Comparison of ENCODE assay signal across 14 cellular contexts in the genomic region with DNA sequence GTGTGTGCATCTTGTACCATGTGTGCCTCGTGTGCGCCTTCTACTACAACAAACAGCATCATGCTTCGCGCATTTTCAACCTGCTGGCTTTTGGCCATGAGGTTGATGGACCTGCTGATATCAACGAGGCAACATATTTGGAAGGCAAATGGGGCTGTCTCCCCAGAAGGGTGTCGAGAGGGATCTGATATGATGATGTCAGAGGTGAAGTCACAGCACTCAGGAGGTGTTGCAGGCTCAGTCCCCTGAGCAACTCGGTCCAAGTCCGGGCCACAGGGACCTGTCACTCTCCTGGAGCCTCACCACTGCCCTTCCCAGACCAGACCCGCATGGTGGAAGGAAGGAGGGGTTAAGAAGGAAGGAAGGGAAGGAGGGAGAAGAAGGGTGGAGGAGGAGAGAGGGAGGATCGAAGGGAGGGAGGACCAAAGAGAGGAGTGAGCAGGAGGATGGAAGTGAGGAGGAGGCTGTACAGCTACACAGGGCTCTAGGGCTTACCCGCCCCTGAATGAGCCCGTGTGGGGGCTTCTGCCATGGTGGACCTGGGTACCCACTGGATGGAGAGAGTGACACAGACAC. TPM values are rescaled to one million over a fixed set of nuclear protein-coding genes. Genes with fewer than 3 reads are reported as not detected.
DNase-seq lines count a peak whose midpoint lies in the region; ATAC-seq and TF ChIP-seq lines count a peak whose summit lies in the region.
"Had no signal": no experiment of that assay in that cellular context is flagged by ENCODE, and none has a peak within 500 bp of the region (broad histone marks: within the 10 kb centered on the region; RNA-seq: fewer than 3 reads in every experiment).

No MANE protein-coding gene starts in this region.

- no peaks in the 10 kb centered on the region for H3K27me3 ChIP-seq in lower lobe of right lung (ENCODE audit: low read depth)
- no peaks in the 10 kb centered on the region for H3K27me3 ChIP-seq in tibial nerve
- H3K27me3 ChIP-seq: neutrophil had no signal

- peak overlapping the region; percentile 68 for H3K27ac Mint-ChIP-seq in activated naive CD8-positive, alpha-beta T cell
- no peak overlapping the region for H3K27ac Mint-ChIP-seq in activated naive CD8-positive, alpha-beta T cell treated with anti-CD3 and anti-CD28 coated beads, Interleukin-2, amount 50 U/mL, for 24 hours
- H3K27ac Mint-ChIP-seq in activated T-helper 17 cell treated with anti-CD3 and anti-CD28 coated beads, Interleukin-2, amount 50 U/mL, for 72 hours, result peak overlapping the region; percentile 42
- H3K27ac Mint-ChIP-seq: activated CD4-positive, alpha-beta T cell treated with anti-CD3 and anti-CD28 coated beads for 36 hours had no signal

- ATAC-seq in activated naive CD8-positive, alpha-beta T cell treated with anti-CD3 and anti-CD28 coated beads, Interleukin-2, amount 50 U/mL, for 24 hours, result no peak
- no peak for ATAC-seq in activated T-helper 17 cell treated with anti-CD3 and anti-CD28 coated beads, Interleukin-2, amount 50 U/mL, for 72 hours (replicated peaks)
- ATAC-seq in lower lobe of right lung, result no peak
- ATAC-seq in HG02588 (IDR thresholded peaks at IDR 0.05; ENCODE audit: unreplicated experiment), result no peak

- H3K4me1 ChIP-seq in lower lobe of right lung (peaks cover 10% of the 10 kb centered on the region), tibial nerve (peaks cover 0 to 33% (median 2%) of the 10 kb centered on the region in 4 donors)

- H3K36me3 ChIP-seq in lower lobe of right lung (peaks cover 53% of the 10 kb centered on the region), tibial nerve (peaks cover 0 to 68% (median 2%) of the 10 kb centered on the region in 3 donors)

- DNase-seq in activated naive CD8-positive, alpha-beta T cell treated with anti-CD3 and anti-CD28 coated beads, Interleukin-2, amount 50 U/mL, for 24 hours, result no peak
- DNase-seq in lower lobe of right lung (peak; percentile 28), tibial nerve (ENCODE audit: low spot score in 2 of 2) (no peak), DMS53 treated with DMSO at 0.1 percent for 48 hours (lab: John Stamatoyannopoulos, UW; ENCODE audit: unreplicated experiment) (no peak), middle frontal gyrus (ENCODE audit: extremely low spot score, low spot score) (no peak)
- DNase-seq: activated T-cell treated with anti-CD3 and anti-CD28 coated beads, Interleukin-2, amount 50 U/mL, for 48 hours; NCI-H1436 treated with DMSO at 0.1 percent for 48 hours; stimulated activated naive CD4-positive, alpha-beta T cell had no signal

- WGBS in tibial nerve, 2 donors, result 87 to 90% methylated on average over 12 of the region's 12 CpGs

- no peaks in the 10 kb centered on the region for H3K9me3 Mint-ChIP-seq in activated naive CD8-positive, alpha-beta T cell (ENCODE audit: low read depth)
- no peaks in the 10 kb centered on the region for H3K9me3 Mint-ChIP-seq in activated naive CD8-positive, alpha-beta T cell treated with anti-CD3 and anti-CD28 coated beads, Interleukin-2, amount 50 U/mL, for 24 hours
- H3K9me3 Mint-ChIP-seq in activated T-helper 17 cell treated with anti-CD3 and anti-CD28 coated beads, Interleukin-2, amount 50 U/mL, for 72 hours, result no peaks in the 10 kb centered on the region

- peaks cover 7% of the 10 kb centered on the region for H3K36me3 Mint-ChIP-seq in activated naive CD8-positive, alpha-beta T cell
- H3K36me3 Mint-ChIP-seq in activated naive CD8-positive, alpha-beta T cell treated with anti-CD3 and anti-CD28 coated beads, Interleukin-2, amount 50 U/mL, for 24 hours (ENCODE audit: low read depth), result peaks cover 17% of the 10 kb centered on the region
- H3K36me3 Mint-ChIP-seq in activated T-helper 17 cell treated with anti-CD3 and anti-CD28 coated beads, Interleukin-2, amount 50 U/mL, for 72 hours (ENCODE audit: low read depth), result peaks cover 76% of the 10 kb centered on the region

- intact Hi-C loops in lower lobe of right lung (cut with DNase I), result no loop called here

- H3K4me3 ChIP-seq in lower lobe of right lung, result no peak overlapping the region
- no peak overlapping the region for H3K4me3 ChIP-seq in tibial nerve

- H3K4me1 Mint-ChIP-seq in activated naive CD8-positive, alpha-beta T cell (ENCODE audit: low read depth), result peaks cover 2% of the 10 kb centered on the region
- no peaks in the 10 kb centered on the region for H3K4me1 Mint-ChIP-seq in activated naive CD8-positive, alpha-beta T cell treated with anti-CD3 and anti-CD28 coated beads, Interleukin-2, amount 50 U/mL, for 24 hours
- H3K4me1 Mint-ChIP-seq in activated T-helper 17 cell treated with anti-CD3 and anti-CD28 coated beads, Interleukin-2, amount 50 U/mL, for 72 hours, result peaks cover 5% of the 10 kb centered on the region
- H3K4me1 Mint-ChIP-seq: activated CD4-positive, alpha-beta T cell treated with anti-CD3 and anti-CD28 coated beads for 36 hours had no signal

- no peaks in the 10 kb centered on the region for H3K27me3 Mint-ChIP-seq in activated naive CD8-positive, alpha-beta T cell
- no peaks in the 10 kb centered on the region for H3K27me3 Mint-ChIP-seq in activated naive CD8-positive, alpha-beta T cell treated with anti-CD3 and anti-CD28 coated beads, Interleukin-2, amount 50 U/mL, for 24 hours
- no peaks in the 10 kb centered on the region for H3K27me3 Mint-ChIP-seq in activated T-helper 17 cell treated with anti-CD3 and anti-CD28 coated beads, Interleukin-2, amount 50 U/mL, for 72 hours
- H3K27me3 Mint-ChIP-seq: activated CD4-positive, alpha-beta T cell treated with anti-CD3 and anti-CD28 coated beads for 36 hours had no signal

- H3K9me3 ChIP-seq in lower lobe of right lung, result no peaks in the 10 kb centered on the region
- H3K9me3 ChIP-seq in tibial nerve, result no peaks in the 10 kb centered on the region
- H3K9me3 ChIP-seq: neutrophil had no signal

- TF ChIP-seq POLR2A in tibial nerve (IDR thresholded peaks at IDR 0.05), result no peak

- H3K27ac ChIP-seq in lower lobe of right lung (no peak overlapping the region), tibial nerve (peak overlapping the region in 3 of 4 donors; percentile 19 to 84 (median 54))
- H3K27ac ChIP-seq: KMS-11, neutrophil had no signal

- TF ChIP-seq CTCF in lower lobe of right lung (IDR thresholded peaks at IDR 0.05) (no peak), tibial nerve (IDR thresholded peaks at IDR 0.05) (no peak)

- TF ChIP-seq EP300 in tibial nerve (IDR thresholded peaks at IDR 0.05), result no peak

- H3K4me3 Mint-ChIP-seq in activated naive CD8-positive, alpha-beta T cell, result no peak overlapping the region
- H3K4me3 Mint-ChIP-seq in activated naive CD8-positive, alpha-beta T cell treated with anti-CD3 and anti-CD28 coated beads, Interleukin-2, amount 50 U/mL, for 24 hours, result no peak overlapping the region
- H3K4me3 Mint-ChIP-seq in activated T-helper 17 cell treated with anti-CD3 and anti-CD28 coated beads, Interleukin-2, amount 50 U/mL, for 72 hours, result no peak overlapping the region
- H3K4me3 Mint-ChIP-seq: activated CD4-positive, alpha-beta T cell treated with anti-CD3 and anti-CD28 coated beads for 36 hours had no signal

RNA-seq across cellular contexts. Expression of gene C13orf46, which starts 6.7 kb away (rescaled TPM):
- 1 to 10 TPM; 1.3 to 3.9 TPM for total RNA-seq in activated T-helper 17 cell treated with anti-CD3 and anti-CD28 coated beads, Interleukin-2, amount 50 U/mL, for 72 hours
- 14.0 TPM for total RNA-seq in lower lobe of right lung
- 10 to 100 TPM in 1 of 4 donors, 1 to 10 TPM in 3; 3.3 to 17.7 (median 4.1) TPM for total RNA-seq in tibial nerve
